In genomic region chr3:194161181-194162045, GRCh38 we compare ENCODE assay signal across 1 cellular context.
TF ChIP-seq lines count a peak whose summit lies in the region.

No MANE protein-coding gene starts in this region.

TF ChIP-seq in HepG2, 621 proteins besides CTCF, POLR2A, EP300 and RAD21 (continued from another document and continues in another):
- TF ChIP-seq ELF1 (CRISPR knock-in tag; IDR thresholded peaks at IDR 0.05) (no peak), CBFB (CRISPR knock-in tag; IDR thresholded peaks at IDR 0.05) (no peak), ZFP41 (CRISPR knock-in tag; IDR thresholded peaks at IDR 0.05; ENCODE audit: borderline replicate concordance) (no peak), ZNF383 (CRISPR knock-in tag; IDR thresholded peaks at IDR 0.05; ENCODE audit: borderline replicate concordance) (no peak), ZKSCAN1 (IDR thresholded peaks at IDR 0.05; ENCODE audit: low read length) (no peak), PPARG (CRISPR knock-in tag; conservative IDR thresholded peaks at IDR 0.05) (no peak), DZIP1 (CRISPR knock-in tag; IDR thresholded peaks at IDR 0.05) (no peak), CHD4 (IDR thresholded peaks at IDR 0.05; ENCODE audit: borderline replicate concordance, low read length) (no peak), BRF2 (CRISPR knock-in tag; IDR thresholded peaks at IDR 0.05) (no peak), GPBP1L1 (CRISPR knock-in tag; IDR thresholded peaks at IDR 0.05) (no peak), ZNF441 (CRISPR knock-in tag; IDR thresholded peaks at IDR 0.05; ENCODE audit: borderline replicate concordance) (no peak), ZBTB7A (CRISPR knock-in tag; IDR thresholded peaks at IDR 0.05) (no peak), RORA (CRISPR knock-in tag; IDR thresholded peaks at IDR 0.05) (no peak), ZSCAN29 (CRISPR knock-in tag; conservative IDR thresholded peaks at IDR 0.05) (no peak), GLMP (CRISPR knock-in tag; IDR thresholded peaks at IDR 0.05; ENCODE audit: borderline replicate concordance) (no peak), ZMYM2 (CRISPR knock-in tag; IDR thresholded peaks at IDR 0.05) (no peak), SSRP1 (CRISPR knock-in tag; IDR thresholded peaks at IDR 0.05) (no peak), ZNF775 (CRISPR knock-in tag; IDR thresholded peaks at IDR 0.05; ENCODE audit: borderline replicate concordance) (no peak), REST (IDR thresholded peaks at IDR 0.05; ENCODE audit: borderline replicate concordance in 1 of 2, low read depth in 1 of 2, low read length in 2 of 2) (no peak), ATF7 (IDR thresholded peaks at IDR 0.05) (no peak), ATF7 (CRISPR knock-in tag; IDR thresholded peaks at IDR 0.05) (no peak), ERF (CRISPR knock-in tag; IDR thresholded peaks at IDR 0.05) (no peak), ZNF280B (CRISPR knock-in tag; IDR thresholded peaks at IDR 0.05; ENCODE audit: borderline replicate concordance) (no peak), ZNF782 (CRISPR knock-in tag; IDR thresholded peaks at IDR 0.05; ENCODE audit: borderline replicate concordance) (no peak), NONO (IDR thresholded peaks at IDR 0.05) (no peak), NONO (CRISPR knock-in tag; conservative IDR thresholded peaks at IDR 0.05) (no peak), KDM6A (CRISPR knock-in tag; IDR thresholded peaks at IDR 0.05; ENCODE audit: low read depth) (no peak; the same call in 1 of the 2 replicates), PTBP1 (IDR thresholded peaks at IDR 0.05; ENCODE audit: low read depth, low read length, poor library complexity, severe bottlenecking) (no peak), SRY (CRISPR knock-in tag; IDR thresholded peaks at IDR 0.05) (no peak), ZNF614 (CRISPR knock-in tag; IDR thresholded peaks at IDR 0.05; ENCODE audit: borderline replicate concordance) (no peak), JARID2 (CRISPR knock-in tag; IDR thresholded peaks at IDR 0.05; ENCODE audit: insufficient replicate concordance) (no peak), TAF15 (IDR thresholded peaks at IDR 0.05; ENCODE audit: low read depth, low read length, poor library complexity, severe bottlenecking) (no peak), ZBTB10 (CRISPR knock-in tag; IDR thresholded peaks at IDR 0.05; ENCODE audit: borderline replicate concordance) (no peak), DR1 (CRISPR knock-in tag; IDR thresholded peaks at IDR 0.05) (no peak), RARG (CRISPR knock-in tag; IDR thresholded peaks at IDR 0.05; ENCODE audit: low read depth) (no peak), SMC3 (IDR thresholded peaks at IDR 0.05; ENCODE audit: low read length) (no peak), ZNF256 (CRISPR knock-in tag; conservative IDR thresholded peaks at IDR 0.05) (no peak), RBFOX2 (IDR thresholded peaks at IDR 0.05; ENCODE audit: low read depth, low read length) (no peak), ZNF564 (CRISPR knock-in tag; IDR thresholded peaks at IDR 0.05) (no peak), TBX3 (IDR thresholded peaks at IDR 0.05; ENCODE audit: borderline replicate concordance) (no peak), MIXL1 (CRISPR knock-in tag; IDR thresholded peaks at IDR 0.05) (no peak), MEIS1 (CRISPR knock-in tag; IDR thresholded peaks at IDR 0.05; ENCODE audit: borderline replicate concordance) (no peak), ATF3 (CRISPR knock-in tag; IDR thresholded peaks at IDR 0.05) (no peak), FOXC1 (CRISPR knock-in tag; IDR thresholded peaks at IDR 0.05; ENCODE audit: borderline replicate concordance) (peak; percentile 44; the same call in 1 of the 2 replicates), MXD1 (CRISPR knock-in tag; IDR thresholded peaks at IDR 0.05) (no peak), SRSF9 (IDR thresholded peaks at IDR 0.05; ENCODE audit: borderline replicate concordance, insufficient read depth, low read depth, low read length, poor library complexity, severe bottlenecking) (no peak), FOXO4 (CRISPR knock-in tag; conservative IDR thresholded peaks at IDR 0.05) (no peak), ZC3H13 (CRISPR knock-in tag; IDR thresholded peaks at IDR 0.05) (no peak), ZBTB33 (CRISPR knock-in tag; IDR thresholded peaks at IDR 0.05) (no peak; the same call in 1 of the 2 replicates), IKZF1 (IDR thresholded peaks at IDR 0.05) (no peak)
